In the genomic region with DNA sequence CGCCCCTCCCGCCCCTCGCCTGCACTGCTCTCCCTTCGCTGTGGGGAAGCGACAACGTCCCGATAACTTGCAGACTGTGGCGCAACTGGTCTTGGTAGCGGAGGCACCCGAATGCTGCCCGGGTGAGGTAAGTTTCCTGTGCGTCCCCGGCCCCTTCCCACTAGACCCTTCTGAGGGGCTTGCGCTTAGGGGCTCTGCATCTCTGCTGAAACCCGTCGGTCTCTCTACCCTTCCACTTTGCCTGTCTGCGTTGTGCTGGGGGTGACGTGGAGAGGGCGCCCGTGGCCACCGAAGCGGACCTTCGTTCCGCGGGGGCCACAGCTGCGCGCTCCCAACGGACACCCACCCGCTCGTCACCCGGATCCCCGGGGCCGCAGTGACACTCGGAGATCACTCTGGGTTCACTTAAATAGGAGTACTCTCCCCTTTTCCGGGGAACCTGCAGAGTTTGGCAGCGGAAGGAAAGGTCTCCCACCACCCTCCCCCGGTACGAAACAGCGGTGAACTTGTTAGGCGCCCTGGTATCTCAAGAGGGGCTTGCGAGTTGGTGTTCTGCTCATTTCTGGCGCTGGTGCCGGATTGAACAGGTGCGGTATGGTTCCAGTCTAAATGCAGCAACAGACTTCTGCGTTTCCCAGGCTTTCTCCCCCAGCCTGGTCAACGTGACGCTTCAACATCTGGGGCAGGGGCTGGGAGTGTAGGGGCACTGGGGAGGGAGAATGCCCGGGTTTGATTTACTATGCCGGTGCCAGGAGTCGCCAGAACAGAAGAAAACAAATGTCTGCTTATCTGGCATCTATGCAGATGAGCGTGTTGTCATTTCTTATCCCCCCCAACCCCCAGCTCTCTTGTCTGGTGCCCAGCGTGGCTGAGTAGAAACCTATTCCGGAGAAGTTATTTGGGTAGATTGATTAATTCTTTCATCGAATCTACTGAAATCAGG, we compare ENCODE assay signal across 1 cellular context.
A peak's percentile ranks its signal among the peaks of the same experiment; 100 is the strongest.
TF ChIP-seq lines count a peak whose summit lies in the region.

No MANE protein-coding gene starts in this region.

TF ChIP-seq in HepG2, 621 proteins besides CTCF, POLR2A, EP300 and RAD21 (continued from another document and continues in another):
- TF ChIP-seq, protein P1, sequence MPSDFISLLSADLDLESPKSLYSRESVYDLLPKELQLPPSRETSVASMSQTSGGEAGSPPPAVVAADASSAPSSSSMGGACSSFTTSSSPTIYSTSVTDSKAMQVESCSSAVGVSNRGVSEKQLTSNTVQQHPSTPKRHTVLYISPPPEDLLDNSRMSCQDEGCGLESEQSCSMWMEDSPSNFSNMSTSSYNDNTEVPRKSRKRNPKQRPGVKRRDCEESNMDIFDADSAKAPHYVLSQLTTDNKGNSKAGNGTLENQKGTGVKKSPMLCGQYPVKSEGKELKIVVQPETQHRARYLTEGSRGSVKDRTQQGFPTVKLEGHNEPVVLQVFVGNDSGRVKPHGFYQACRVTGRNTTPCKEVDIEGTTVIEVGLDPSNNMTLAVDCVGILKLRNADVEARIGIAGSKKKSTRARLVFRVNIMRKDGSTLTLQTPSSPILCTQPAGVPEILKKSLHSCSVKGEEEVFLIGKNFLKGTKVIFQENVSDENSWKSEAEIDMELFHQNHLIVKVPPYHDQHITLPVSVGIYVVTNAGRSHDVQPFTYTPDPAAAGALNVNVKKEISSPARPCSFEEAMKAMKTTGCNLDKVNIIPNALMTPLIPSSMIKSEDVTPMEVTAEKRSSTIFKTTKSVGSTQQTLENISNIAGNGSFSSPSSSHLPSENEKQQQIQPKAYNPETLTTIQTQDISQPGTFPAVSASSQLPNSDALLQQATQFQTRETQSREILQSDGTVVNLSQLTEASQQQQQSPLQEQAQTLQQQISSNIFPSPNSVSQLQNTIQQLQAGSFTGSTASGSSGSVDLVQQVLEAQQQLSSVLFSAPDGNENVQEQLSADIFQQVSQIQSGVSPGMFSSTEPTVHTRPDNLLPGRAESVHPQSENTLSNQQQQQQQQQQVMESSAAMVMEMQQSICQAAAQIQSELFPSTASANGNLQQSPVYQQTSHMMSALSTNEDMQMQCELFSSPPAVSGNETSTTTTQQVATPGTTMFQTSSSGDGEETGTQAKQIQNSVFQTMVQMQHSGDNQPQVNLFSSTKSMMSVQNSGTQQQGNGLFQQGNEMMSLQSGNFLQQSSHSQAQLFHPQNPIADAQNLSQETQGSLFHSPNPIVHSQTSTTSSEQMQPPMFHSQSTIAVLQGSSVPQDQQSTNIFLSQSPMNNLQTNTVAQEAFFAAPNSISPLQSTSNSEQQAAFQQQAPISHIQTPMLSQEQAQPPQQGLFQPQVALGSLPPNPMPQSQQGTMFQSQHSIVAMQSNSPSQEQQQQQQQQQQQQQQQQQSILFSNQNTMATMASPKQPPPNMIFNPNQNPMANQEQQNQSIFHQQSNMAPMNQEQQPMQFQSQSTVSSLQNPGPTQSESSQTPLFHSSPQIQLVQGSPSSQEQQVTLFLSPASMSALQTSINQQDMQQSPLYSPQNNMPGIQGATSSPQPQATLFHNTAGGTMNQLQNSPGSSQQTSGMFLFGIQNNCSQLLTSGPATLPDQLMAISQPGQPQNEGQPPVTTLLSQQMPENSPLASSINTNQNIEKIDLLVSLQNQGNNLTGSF (CRISPR knock-in tag; IDR thresholded peaks at IDR 0.05): no peak
- peak; percentile 7; the same call in 1 of the 2 replicates for TF ChIP-seq HOXA3 (CRISPR knock-in tag; IDR thresholded peaks at IDR 0.05)
- TF ChIP-seq ZNF124 (CRISPR knock-in tag; IDR thresholded peaks at IDR 0.05): peak; percentile 38; the same call in 1 of the 2 replicates
- TF ChIP-seq CHCHD3 (CRISPR knock-in tag; IDR thresholded peaks at IDR 0.05): no peak
- TF ChIP-seq ZNF232 (CRISPR knock-in tag; IDR thresholded peaks at IDR 0.05; ENCODE audit: borderline replicate concordance): 0 out of 2 replicates have a peak, but pooled peaks have one; percentile 13
- 0 out of 2 replicates have a peak, but pooled peaks have one; percentile 22 for TF ChIP-seq ZNF558 (CRISPR knock-in tag; IDR thresholded peaks at IDR 0.05; ENCODE audit: borderline replicate concordance)
- TF ChIP-seq MEF2D (CRISPR knock-in tag; IDR thresholded peaks at IDR 0.05): 0 out of 2 replicates have a peak, but pooled peaks have one; percentile 43
- TF ChIP-seq, protein P2, sequence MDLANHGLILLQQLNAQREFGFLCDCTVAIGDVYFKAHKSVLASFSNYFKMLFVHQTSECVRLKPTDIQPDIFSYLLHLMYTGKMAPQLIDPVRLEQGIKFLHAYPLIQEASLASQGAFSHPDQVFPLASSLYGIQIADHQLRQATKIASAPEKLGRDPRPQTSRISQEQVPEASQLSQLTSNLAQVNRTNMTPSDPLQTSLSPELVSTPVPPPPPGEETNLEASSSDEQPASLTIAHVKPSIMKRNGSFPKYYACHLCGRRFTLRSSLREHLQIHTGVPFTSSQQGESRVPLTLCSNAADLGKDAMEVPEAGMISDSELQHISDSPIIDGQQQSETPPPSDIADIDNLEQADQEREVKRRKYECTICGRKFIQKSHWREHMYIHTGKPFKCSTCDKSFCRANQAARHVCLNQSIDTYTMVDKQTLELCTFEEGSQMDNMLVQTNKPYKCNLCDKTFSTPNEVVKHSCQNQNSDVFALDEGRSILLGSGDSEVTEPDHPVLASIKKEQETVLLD (CRISPR knock-in tag; IDR thresholded peaks at IDR 0.05; ENCODE audit: low read depth): no peak
- TF ChIP-seq, protein P3, sequence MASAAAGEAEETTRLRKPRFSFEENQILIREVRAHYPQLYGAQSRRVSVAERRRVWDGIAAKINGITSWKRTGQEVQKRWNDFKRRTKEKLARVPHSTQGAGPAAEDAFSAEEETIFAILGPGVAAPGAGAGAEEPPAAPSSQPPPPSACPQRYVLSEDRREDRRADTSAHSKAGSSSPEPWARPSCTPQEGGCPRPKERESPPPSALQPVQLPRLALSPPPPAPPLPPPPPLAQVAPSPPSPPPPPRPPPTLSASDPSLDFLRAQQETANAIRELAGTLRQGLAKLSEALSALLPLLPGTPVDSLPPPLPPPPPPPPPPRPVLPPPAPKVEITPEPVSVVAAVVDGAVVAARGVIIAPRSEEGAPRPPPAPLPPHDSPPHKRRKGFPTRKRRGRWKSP (CRISPR knock-in tag; IDR thresholded peaks at IDR 0.05): peak; percentile 33; the same call in 1 of the 2 replicates
- TF ChIP-seq ISX (CRISPR knock-in tag; conservative IDR thresholded peaks at IDR 0.05): no peak
- TF ChIP-seq ZNF556 (CRISPR knock-in tag; IDR thresholded peaks at IDR 0.05; ENCODE audit: borderline replicate concordance): no peak
- TF ChIP-seq ZNF772 (CRISPR knock-in tag; IDR thresholded peaks at IDR 0.05): peak; percentile 25; the same call in 1 of the 2 replicates
- TF ChIP-seq PRMT3 (CRISPR knock-in tag; IDR thresholded peaks at IDR 0.05; ENCODE audit: borderline replicate concordance, low read depth): no peak
- peak; percentile 25; the same call in 1 of the 2 replicates for TF ChIP-seq ETV5 (CRISPR knock-in tag; IDR thresholded peaks at IDR 0.05; ENCODE audit: borderline replicate concordance)
- peak; percentile 44; the same call in 1 of the 2 replicates for TF ChIP-seq ISL2 (CRISPR knock-in tag; IDR thresholded peaks at IDR 0.05)
- TF ChIP-seq, protein P4, sequence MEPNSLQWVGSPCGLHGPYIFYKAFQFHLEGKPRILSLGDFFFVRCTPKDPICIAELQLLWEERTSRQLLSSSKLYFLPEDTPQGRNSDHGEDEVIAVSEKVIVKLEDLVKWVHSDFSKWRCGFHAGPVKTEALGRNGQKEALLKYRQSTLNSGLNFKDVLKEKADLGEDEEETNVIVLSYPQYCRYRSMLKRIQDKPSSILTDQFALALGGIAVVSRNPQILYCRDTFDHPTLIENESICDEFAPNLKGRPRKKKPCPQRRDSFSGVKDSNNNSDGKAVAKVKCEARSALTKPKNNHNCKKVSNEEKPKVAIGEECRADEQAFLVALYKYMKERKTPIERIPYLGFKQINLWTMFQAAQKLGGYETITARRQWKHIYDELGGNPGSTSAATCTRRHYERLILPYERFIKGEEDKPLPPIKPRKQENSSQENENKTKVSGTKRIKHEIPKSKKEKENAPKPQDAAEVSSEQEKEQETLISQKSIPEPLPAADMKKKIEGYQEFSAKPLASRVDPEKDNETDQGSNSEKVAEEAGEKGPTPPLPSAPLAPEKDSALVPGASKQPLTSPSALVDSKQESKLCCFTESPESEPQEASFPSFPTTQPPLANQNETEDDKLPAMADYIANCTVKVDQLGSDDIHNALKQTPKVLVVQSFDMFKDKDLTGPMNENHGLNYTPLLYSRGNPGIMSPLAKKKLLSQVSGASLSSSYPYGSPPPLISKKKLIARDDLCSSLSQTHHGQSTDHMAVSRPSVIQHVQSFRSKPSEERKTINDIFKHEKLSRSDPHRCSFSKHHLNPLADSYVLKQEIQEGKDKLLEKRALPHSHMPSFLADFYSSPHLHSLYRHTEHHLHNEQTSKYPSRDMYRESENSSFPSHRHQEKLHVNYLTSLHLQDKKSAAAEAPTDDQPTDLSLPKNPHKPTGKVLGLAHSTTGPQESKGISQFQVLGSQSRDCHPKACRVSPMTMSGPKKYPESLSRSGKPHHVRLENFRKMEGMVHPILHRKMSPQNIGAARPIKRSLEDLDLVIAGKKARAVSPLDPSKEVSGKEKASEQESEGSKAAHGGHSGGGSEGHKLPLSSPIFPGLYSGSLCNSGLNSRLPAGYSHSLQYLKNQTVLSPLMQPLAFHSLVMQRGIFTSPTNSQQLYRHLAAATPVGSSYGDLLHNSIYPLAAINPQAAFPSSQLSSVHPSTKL (CRISPR knock-in tag; IDR thresholded peaks at IDR 0.05): peak; percentile 13
- 0 out of 2 replicates have a peak, but pooled peaks have one; percentile 68 for TF ChIP-seq KDM2A (CRISPR knock-in tag; IDR thresholded peaks at IDR 0.05; ENCODE audit: borderline replicate concordance, low read depth)
- TF ChIP-seq, protein P5, sequence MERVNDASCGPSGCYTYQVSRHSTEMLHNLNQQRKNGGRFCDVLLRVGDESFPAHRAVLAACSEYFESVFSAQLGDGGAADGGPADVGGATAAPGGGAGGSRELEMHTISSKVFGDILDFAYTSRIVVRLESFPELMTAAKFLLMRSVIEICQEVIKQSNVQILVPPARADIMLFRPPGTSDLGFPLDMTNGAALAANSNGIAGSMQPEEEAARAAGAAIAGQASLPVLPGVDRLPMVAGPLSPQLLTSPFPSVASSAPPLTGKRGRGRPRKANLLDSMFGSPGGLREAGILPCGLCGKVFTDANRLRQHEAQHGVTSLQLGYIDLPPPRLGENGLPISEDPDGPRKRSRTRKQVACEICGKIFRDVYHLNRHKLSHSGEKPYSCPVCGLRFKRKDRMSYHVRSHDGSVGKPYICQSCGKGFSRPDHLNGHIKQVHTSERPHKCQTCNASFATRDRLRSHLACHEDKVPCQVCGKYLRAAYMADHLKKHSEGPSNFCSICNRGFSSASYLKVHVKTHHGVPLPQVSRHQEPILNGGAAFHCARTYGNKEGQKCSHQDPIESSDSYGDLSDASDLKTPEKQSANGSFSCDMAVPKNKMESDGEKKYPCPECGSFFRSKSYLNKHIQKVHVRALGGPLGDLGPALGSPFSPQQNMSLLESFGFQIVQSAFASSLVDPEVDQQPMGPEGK (CRISPR knock-in tag; IDR thresholded peaks at IDR 0.05): peak; percentile 95
- peak; percentile 26 for TF ChIP-seq XRCC5 (optimal IDR thresholded peaks at IDR 0.05; ENCODE audit: low read length)
- TF ChIP-seq SAP130 (CRISPR knock-in tag; IDR thresholded peaks at IDR 0.05; ENCODE audit: low read depth): peak; percentile 51; the same call in 1 of the 2 replicates
- TF ChIP-seq MYC (CRISPR knock-in tag; IDR thresholded peaks at IDR 0.05; ENCODE audit: borderline replicate concordance): peak; percentile 9; the same call in 1 of the 2 replicates
- TF ChIP-seq KLF15 (CRISPR knock-in tag; IDR thresholded peaks at IDR 0.05; ENCODE audit: borderline replicate concordance): 0 out of 2 replicates have a peak, but pooled peaks have one; percentile 54
- TF ChIP-seq MED1 (CRISPR knock-in tag; IDR thresholded peaks at IDR 0.05): 0 out of 2 replicates have a peak, but pooled peaks have one; percentile 12
- no peak for TF ChIP-seq SIX1 (CRISPR knock-in tag; IDR thresholded peaks at IDR 0.05; ENCODE audit: borderline replicate concordance)
- TF ChIP-seq, protein P6, sequence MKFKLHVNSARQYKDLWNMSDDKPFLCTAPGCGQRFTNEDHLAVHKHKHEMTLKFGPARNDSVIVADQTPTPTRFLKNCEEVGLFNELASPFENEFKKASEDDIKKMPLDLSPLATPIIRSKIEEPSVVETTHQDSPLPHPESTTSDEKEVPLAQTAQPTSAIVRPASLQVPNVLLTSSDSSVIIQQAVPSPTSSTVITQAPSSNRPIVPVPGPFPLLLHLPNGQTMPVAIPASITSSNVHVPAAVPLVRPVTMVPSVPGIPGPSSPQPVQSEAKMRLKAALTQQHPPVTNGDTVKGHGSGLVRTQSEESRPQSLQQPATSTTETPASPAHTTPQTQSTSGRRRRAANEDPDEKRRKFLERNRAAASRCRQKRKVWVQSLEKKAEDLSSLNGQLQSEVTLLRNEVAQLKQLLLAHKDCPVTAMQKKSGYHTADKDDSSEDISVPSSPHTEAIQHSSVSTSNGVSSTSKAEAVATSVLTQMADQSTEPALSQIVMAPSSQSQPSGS (CRISPR knock-in tag; IDR thresholded peaks at IDR 0.05): 0 out of 2 replicates have a peak, but pooled peaks have one; percentile 22
- peak; percentile 17; the same call in 1 of the 2 replicates for TF ChIP-seq ZNF891 (CRISPR knock-in tag; IDR thresholded peaks at IDR 0.05)
- 0 out of 2 replicates have a peak, but pooled peaks have one; percentile 29 for TF ChIP-seq ZNF264 (CRISPR knock-in tag; IDR thresholded peaks at IDR 0.05)
- peak; percentile 15 for TF ChIP-seq SKI (IDR thresholded peaks at IDR 0.05; ENCODE audit: partially characterized antibody)
- peak; percentile 47; the same call in 1 of the 2 replicates for TF ChIP-seq BORCS8-MEF2B (CRISPR knock-in tag; IDR thresholded peaks at IDR 0.05)
- TF ChIP-seq ZNF350 (CRISPR knock-in tag; IDR thresholded peaks at IDR 0.05; ENCODE audit: borderline replicate concordance, low read depth): peak; percentile 52; the same call in 1 of the 2 replicates
- 0 out of 2 replicates have a peak, but pooled peaks have one; percentile 22 for TF ChIP-seq ZNF451 (CRISPR knock-in tag; IDR thresholded peaks at IDR 0.05)
- no peak for TF ChIP-seq LCORL (IDR thresholded peaks at IDR 0.05)
- peak; percentile 58; the same call in 1 of the 2 replicates for TF ChIP-seq LCORL (CRISPR knock-in tag; IDR thresholded peaks at IDR 0.05)
- 0 out of 2 replicates have a peak, but pooled peaks have one; percentile 22 for TF ChIP-seq NRL (CRISPR knock-in tag; IDR thresholded peaks at IDR 0.05; ENCODE audit: borderline replicate concordance)
- TF ChIP-seq, protein P7, sequence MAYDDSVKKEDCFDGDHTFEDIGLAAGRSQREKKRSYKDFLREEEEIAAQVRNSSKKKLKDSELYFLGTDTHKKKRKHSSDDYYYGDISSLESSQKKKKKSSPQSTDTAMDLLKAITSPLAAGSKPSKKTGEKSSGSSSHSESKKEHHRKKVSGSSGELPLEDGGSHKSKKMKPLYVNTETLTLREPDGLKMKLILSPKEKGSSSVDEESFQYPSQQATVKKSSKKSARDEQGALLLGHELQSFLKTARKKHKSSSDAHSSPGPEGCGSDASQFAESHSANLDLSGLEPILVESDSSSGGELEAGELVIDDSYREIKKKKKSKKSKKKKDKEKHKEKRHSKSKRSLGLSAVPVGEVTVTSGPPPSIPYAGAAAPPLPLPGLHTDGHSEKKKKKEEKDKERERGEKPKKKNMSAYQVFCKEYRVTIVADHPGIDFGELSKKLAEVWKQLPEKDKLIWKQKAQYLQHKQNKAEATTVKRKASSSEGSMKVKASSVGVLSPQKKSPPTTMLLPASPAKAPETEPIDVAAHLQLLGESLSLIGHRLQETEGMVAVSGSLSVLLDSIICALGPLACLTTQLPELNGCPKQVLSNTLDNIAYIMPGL (CRISPR knock-in tag; IDR thresholded peaks at IDR 0.05; ENCODE audit: borderline replicate concordance in 1 of 2, low read depth in 1 of 2): peak; percentile 74 to 76
- no peak for TF ChIP-seq RAD51 (IDR thresholded peaks at IDR 0.05; ENCODE audit: borderline replicate concordance)
- no peak for TF ChIP-seq ZNF282 (IDR thresholded peaks at IDR 0.05; ENCODE audit: partially characterized antibody)
- peak; percentile 27; the same call in 1 of the 2 replicates for TF ChIP-seq CEBPG (CRISPR knock-in tag; IDR thresholded peaks at IDR 0.05)
- TF ChIP-seq PAX8 (CRISPR knock-in tag; IDR thresholded peaks at IDR 0.05; ENCODE audit: borderline replicate concordance): no peak
- TF ChIP-seq SALL1 (CRISPR knock-in tag; IDR thresholded peaks at IDR 0.05): peak; percentile 45; the same call in 1 of the 2 replicates
